Comparison of ENCODE assay signal across 8 cellular contexts in the genomic region with DNA sequence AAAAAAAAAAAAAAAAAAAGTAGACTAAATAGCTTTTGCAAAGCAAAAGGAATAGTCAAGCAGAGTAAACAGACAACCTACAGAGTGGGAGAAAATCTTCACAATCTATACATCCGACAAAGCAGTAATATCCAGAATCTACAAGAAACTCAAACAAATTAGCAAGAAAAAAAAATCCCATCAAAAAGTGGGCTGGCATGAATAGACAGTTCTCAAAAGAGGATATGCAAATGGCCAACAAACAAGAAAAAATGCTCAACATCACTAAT. TPM values are rescaled to one million over a fixed set of nuclear protein-coding genes. Genes with fewer than 3 reads are reported as not detected.
A peak's percentile ranks its signal among the peaks of the same experiment; 100 is the strongest.
DNase-seq lines count a peak whose midpoint lies in the region; ATAC-seq, FAIRE-seq and TF ChIP-seq lines count a peak whose summit lies in the region.
"Not testable (repeated sequence)": the region's sequence is repeated elsewhere in the genome, so short reads cannot be mapped to it uniquely, and the experiment has no call there.

No MANE protein-coding gene starts in this region.

- POLR2A ChIA-PET in HEK293T (lab: Yijun Ruan, JAX): interaction anchor here (1.0 to 1.6 kb wide), 6 partner anchors 8 to 20 kb away, joined by 3 to 28 read pairs (median 5); no protein-coding TSS in a partner anchor
- POLR2A ChIA-PET in WTC11 (lab: Charles Lee): interaction anchor here (0.6 to 1.2 kb wide), 3 partner anchors 20 to 81 kb away, joined by 3 to 4 read pairs (median 4); no protein-coding TSS in a partner anchor

- H3K4me1 Mint-ChIP-seq in WTC11: peaks cover 25% of the 10 kb centered on the region
- H3K4me1 Mint-ChIP-seq in endodermal cell: peaks cover 20% of the 10 kb centered on the region
- H3K4me1 Mint-ChIP-seq in neural crest cell: peaks cover 17% of the 10 kb centered on the region
- H3K4me1 Mint-ChIP-seq in stimulated activated naive B cell treated with anti-CD40 and anti-IgM and Interleukin-4, amounts not matched to agents 10 μg/mL and 1 μg/mL and 100 μg/mL, for 72 hours: peaks cover 10 to 23% of the 10 kb centered on the region in 2 donors

- H3K9ac ChIP-seq in endodermal cell (ENCODE audit: extremely low read depth, low read length, poor library complexity, severe bottlenecking): not testable (repeated sequence)
- H3K9ac ChIP-seq in keratinocyte (ENCODE audit: control insufficient read depth, extremely low read depth, insufficient read depth, low read length): peak overlapping the region; percentile 79

- H3K4me3 Mint-ChIP-seq in WTC11 (peak overlapping the region; percentile 72), endodermal cell (peak overlapping the region; percentile 74), neural crest cell (peak overlapping the region; percentile 86)
- peak overlapping the region; percentile 82 to 92 for H3K4me3 Mint-ChIP-seq in stimulated activated naive B cell treated with anti-CD40 and anti-IgM and Interleukin-4, amounts not matched to agents 10 μg/mL and 1 μg/mL and 100 μg/mL, for 72 hours

- not testable (repeated sequence) for H3K27ac Mint-ChIP-seq in WTC11; neural crest cell (ENCODE audit: unreplicated experiment)
- peak overlapping the region; percentile 86 for H3K27ac Mint-ChIP-seq in endodermal cell
- peak overlapping the region; percentile 82 for H3K27ac Mint-ChIP-seq in stimulated activated naive B cell treated with anti-CD40 and anti-IgM and Interleukin-4, amounts not matched to agents 10 μg/mL and 1 μg/mL and 100 μg/mL, for 72 hours

- H3K4me2 ChIP-seq in keratinocyte (ENCODE audit: control insufficient read depth, extremely low read depth, insufficient read depth, low read depth, low read length): peak overlapping the region; percentile 82

- not testable (repeated sequence) for TF ChIP-seq CTCF in WTC11 (IDR thresholded peaks at IDR 0.05); ascending aorta (IDR thresholded peaks at IDR 0.05); endodermal cell (conservative IDR thresholded peaks at IDR 0.05); keratinocyte (optimal IDR thresholded peaks at IDR 0.05 in 1 of 3, IDR thresholded peaks at IDR 0.05 in 1 of 3, conservative IDR thresholded peaks at IDR 0.05 in 1 of 3; ENCODE audit: extremely low read depth in 1 of 3, insufficient read depth in 2 of 3, low read length in 3 of 3); neural crest cell (conservative IDR thresholded peaks at IDR 0.05)

- dilution Hi-C loops in keratinocyte (cut with MboI; ENCODE audit: extremely low pct_ligation_motif_present, low sequenced_read_pairs): not testable (repeated sequence)

- peaks cover 27% of the 10 kb centered on the region for H3K4me1 ChIP-seq in ACC112 (ENCODE audit: control insufficient read depth, insufficient read depth, low read length, unreplicated experiment)
- H3K4me1 ChIP-seq in ascending aorta: peaks cover 0 to 11% of the 10 kb centered on the region in 2 donors
- not testable (repeated sequence) for H3K4me1 ChIP-seq in endodermal cell (ENCODE audit: control insufficient read depth, insufficient read depth, low read length); keratinocyte (ENCODE audit: control insufficient read depth, extremely low read depth, insufficient read depth, low read length)

- WGBS in endodermal cell (ENCODE audit: insufficient coverage in 1 of 2, insufficient read length in 1 of 2), 2 experiments: 86% methylated on average over 1 of the region's 1 CpG; no CpG with 5 or more reads in 1 of the 2 experiments

- CTCF ChIA-PET in HEK293T (lab: Yijun Ruan, JAX) (interaction anchor here (0.7 to 1.5 kb wide), 3 partner anchors 17 to 95 kb away, joined by 3 to 7 read pairs (median 4); no protein-coding TSS in a partner anchor), WTC11 (lab: Charles Lee) (interaction anchor here (0.9 to 1.6 kb wide), 2 partner anchors 20 to 122 kb away, joined by 5 to 13 read pairs; no protein-coding TSS in a partner anchor)

- not testable (repeated sequence) for H4K20me1 ChIP-seq in keratinocyte (ENCODE audit: control insufficient read depth, extremely low read depth, insufficient read depth, low read length)

- H3K27me3 ChIP-seq in ACC112 (ENCODE audit: insufficient read depth, low read length); ascending aorta; endodermal cell (ENCODE audit: control insufficient read depth, insufficient read depth, low read length, poor library complexity, severe bottlenecking); keratinocyte (ENCODE audit: control insufficient read depth, extremely low read depth, insufficient read depth, low read length): not testable (repeated sequence)

- ATAC-seq in WTC11; stimulated activated naive B cell treated with anti-CD40 and anti-IgM and Interleukin-4, amounts not matched to agents 10 μg/mL and 1 μg/mL and 100 μg/mL, for 72 hours (replicated peaks): not testable (repeated sequence)

- peak overlapping the region; percentile 82 for H3K27ac ChIP-seq in ACC112 (ENCODE audit: low read depth, low read length)
- H3K27ac ChIP-seq in ascending aorta: peak overlapping the region; percentile 99
- H3K27ac ChIP-seq in endodermal cell (ENCODE audit: low read depth, low read length); keratinocyte (ENCODE audit: control insufficient read depth, insufficient read depth, low read length): not testable (repeated sequence)

- intact Hi-C loops in ascending aorta (cut with DNase I): loop anchor here (5.0 kb wide), 1 partner anchor 125 kb away; no protein-coding TSS in a partner anchor

- peaks cover 42% of the 10 kb centered on the region for H3K79me2 ChIP-seq in ACC112 (ENCODE audit: control insufficient read depth, insufficient read depth, low read length, unreplicated experiment)
- not testable (repeated sequence) for H3K79me2 ChIP-seq in keratinocyte (ENCODE audit: control insufficient read depth, insufficient read depth, low read length)

- not testable (repeated sequence) for FAIRE-seq in keratinocyte (lab: Jason Lieb, UNC)

- H3K4me3 ChIP-seq in ACC112 (ENCODE audit: low read depth, low read length): peak overlapping the region; percentile 86
- peak overlapping the region; percentile 84 to 86 for H3K4me3 ChIP-seq in ascending aorta
- not testable (repeated sequence) for H3K4me3 ChIP-seq in endodermal cell (ENCODE audit: low read length); keratinocyte (ENCODE audit: control insufficient read depth in 2 of 3, extremely low read depth in 1 of 3, insufficient read depth in 2 of 3, low read depth in 1 of 3, low read length in 3 of 3)

- DNase-seq in HEK293T (ENCODE audit: extremely low spot score); WTC11 (ENCODE audit: low spot score); ascending aorta (ENCODE audit: low spot score in 2 of 2); endodermal cell; keratinocyte (ENCODE audit: low read depth, low spot score); neural crest cell (ENCODE audit: low read depth, low spot score); stimulated activated naive B cell treated with anti-CD40 and anti-IgM and Interleukin-4, amounts not matched to agents 10 μg/mL and 1 μg/mL and 100 μg/mL, for 72 hours: not testable (repeated sequence)

- H3K9me3 ChIP-seq in ascending aorta; endodermal cell (ENCODE audit: control insufficient read depth, low read length); keratinocyte (ENCODE audit: control insufficient read depth, low read depth, low read length): not testable (repeated sequence)

- H3K9me3 Mint-ChIP-seq in WTC11; endodermal cell; neural crest cell; stimulated activated naive B cell treated with anti-CD40 and anti-IgM and Interleukin-4, amounts not matched to agents 10 μg/mL and 1 μg/mL and 100 μg/mL, for 72 hours: not testable (repeated sequence)

- H3K27me3 Mint-ChIP-seq in WTC11 (ENCODE audit: low read depth) (peaks cover 15% of the 10 kb centered on the region), neural crest cell (ENCODE audit: low read depth) (peaks cover 39% of the 10 kb centered on the region)
- H3K27me3 Mint-ChIP-seq in endodermal cell (ENCODE audit: insufficient read depth): not testable (repeated sequence)
- H3K27me3 Mint-ChIP-seq in stimulated activated naive B cell treated with anti-CD40 and anti-IgM and Interleukin-4, amounts not matched to agents 10 μg/mL and 1 μg/mL and 100 μg/mL, for 72 hours: peaks cover 3 to 14% of the 10 kb centered on the region in 2 donors

- not testable (repeated sequence) for H3K36me3 Mint-ChIP-seq in WTC11; endodermal cell (ENCODE audit: low read depth); neural crest cell (ENCODE audit: low read depth); stimulated activated naive B cell treated with anti-CD40 and anti-IgM and Interleukin-4, amounts not matched to agents 10 μg/mL and 1 μg/mL and 100 μg/mL, for 72 hours

- H2AFZ ChIP-seq in ACC112 (ENCODE audit: low read length, unreplicated experiment): peak overlapping the region; percentile 83
- not testable (repeated sequence) for H2AFZ ChIP-seq in keratinocyte (ENCODE audit: control insufficient read depth, low read length)

- not testable (repeated sequence) for H3K9me1 ChIP-seq in keratinocyte (ENCODE audit: control insufficient read depth, extremely low read depth, insufficient read depth, low read length)

- not testable (repeated sequence) for H3K36me3 ChIP-seq in ACC112 (ENCODE audit: insufficient read depth, low read length); ascending aorta; endodermal cell (ENCODE audit: control insufficient read depth, insufficient read depth, low read length); keratinocyte (ENCODE audit: control insufficient read depth in 2 of 2, extremely low read depth in 1 of 2, insufficient read depth in 2 of 2, low read length in 2 of 2)

RNA-seq across cellular contexts. Expression of a gene that starts 0.8 kb away (rescaled TPM):
- 28.0 to 33.7 TPM (median 32.9 TPM) in 3 replicates for total RNA-seq in WTC11 (2021)
- total RNA-seq in ascending aorta: 222 TPM
- 100 to 1,000 TPM; 128 to 150 TPM for total RNA-seq in endodermal cell
- 39.0 TPM for polyA plus RNA-seq in endodermal cell (2013, experiment 1 of 2)
- polyA plus RNA-seq in endodermal cell (2013, experiment 2 of 2): 39.4 TPM
- 66.1 to 78.2 TPM (median 66.4 TPM) in 3 replicates for polyA plus RNA-seq in keratinocyte
- 43.0 TPM for polyA plus RNA-seq in keratinocyte (2011; ENCODE audit: low read depth)
- polyA plus RNA-seq in keratinocyte (2011; cell fraction: cytosol; rRNA removed): 84.2 and 87.7 TPM in 2 replicates
- 72.5 and 77.2 TPM in 2 replicates for polyA plus RNA-seq in keratinocyte (2011; cell fraction: nucleus; rRNA removed)
- 41.9 and 70.2 TPM in 2 replicates for polyA plus RNA-seq in keratinocyte (2012; ENCODE audit: low replicate concordance)
- 36.0 to 55.1 TPM (median 46.5 TPM) in 3 replicates for polyA minus RNA-seq in keratinocyte
- 46.2 TPM for polyA minus RNA-seq in keratinocyte (2011; cell fraction: cytosol; rRNA and poly(A)+ RNA removed)
- 18.0 and 28.6 TPM in 2 replicates for polyA minus RNA-seq in keratinocyte (2011; cell fraction: nucleus; rRNA and poly(A)+ RNA removed)
- total RNA-seq in neural crest cell: 20.1 and 21.3 TPM in 2 replicates

RNA-seq across cellular contexts. Expression of a gene that starts 27.5 kb away (rescaled TPM):
- total RNA-seq in WTC11 (2021): 119 to 152 TPM (median 150 TPM) in 3 replicates
- total RNA-seq in ascending aorta: 7.7 TPM
- 100 to 1,000 TPM in 1 of 2 donors, 10 to 100 TPM in 1; 50.8 to 199 TPM for total RNA-seq in endodermal cell
- polyA plus RNA-seq in endodermal cell (2013, experiment 1 of 2): 46.8 TPM
- 40.7 TPM for polyA plus RNA-seq in endodermal cell (2013, experiment 2 of 2)
- polyA plus RNA-seq in keratinocyte: 22.2 to 24.0 TPM (median 22.9 TPM) in 3 replicates
- 40.7 TPM for polyA plus RNA-seq in keratinocyte (2011; ENCODE audit: low read depth)
- 19.0 and 24.6 TPM in 2 replicates for polyA plus RNA-seq in keratinocyte (2011; cell fraction: cytosol; rRNA removed)
- 14.2 and 14.7 TPM in 2 replicates for polyA plus RNA-seq in keratinocyte (2011; cell fraction: nucleus; rRNA removed)
- polyA plus RNA-seq in keratinocyte (2012; ENCODE audit: low replicate concordance): 18.6 and 22.2 TPM in 2 replicates
- 15.9 to 25.1 TPM (median 19.6 TPM) in 3 replicates for polyA minus RNA-seq in keratinocyte
- 12.9 TPM for polyA minus RNA-seq in keratinocyte (2011; cell fraction: cytosol; rRNA and poly(A)+ RNA removed)
- 4.2 and 4.8 TPM in 2 replicates for polyA minus RNA-seq in keratinocyte (2011; cell fraction: nucleus; rRNA and poly(A)+ RNA removed)
- 21.4 and 21.5 TPM in 2 replicates for total RNA-seq in neural crest cell
